8 cellular contexts compared by ENCODE assay signal in genomic region chr16:30482366-30482765, GRCh38. TPM values are rescaled to one million over a fixed set of nuclear protein-coding genes. Genes with fewer than 3 reads are reported as not detected.
DNase-seq lines count a peak whose midpoint lies in the region; ATAC-seq, FAIRE-seq and TF ChIP-seq lines count a peak whose summit lies in the region.
"Had no signal": no experiment of that assay in that cellular context is flagged by ENCODE, and none has a peak within 500 bp of the region (broad histone marks: within the 10 kb centered on the region; RNA-seq: fewer than 3 reads in every experiment).

No MANE protein-coding gene starts in this region.

- H3K9me3 ChIP-seq in CD4-positive, alpha-beta T cell (ENCODE audit: control insufficient read depth, low read length), result no peaks in the 10 kb centered on the region
- H3K9me3 ChIP-seq in colonic mucosa, result no peaks in the 10 kb centered on the region

- H3K4me1 Mint-ChIP-seq in CD4-positive, alpha-beta T cell (ENCODE audit: low read depth), result peaks cover 24% of the 10 kb centered on the region

- POLR2A ChIA-PET in CD4-positive, alpha-beta T cell (lab: Charles Lee), result interaction anchor here (1.0 to 4.9 kb wide), 3 partner anchors 9 to 37 kb away, joined by 3 to 21 read pairs (median 4); partner anchors contain the start of gene ITGAL

- no peak for TF ChIP-seq CTCF in CD4-positive, alpha-beta T cell (IDR thresholded peaks at IDR 0.05)
- peak; percentile 36 for TF ChIP-seq CTCF in fibroblast of mammary gland (conservative IDR thresholded peaks at IDR 0.05; ENCODE audit: control insufficient read depth, insufficient read depth, low read depth, low read length)
- TF ChIP-seq CTCF in colonic mucosa (IDR thresholded peaks at IDR 0.05), result no peak

- no peak for DNase-seq in CD4-positive, alpha-beta T cell
- peak; percentile 12 for DNase-seq in NCI-H460 (ENCODE audit: extremely low read depth, low read depth)
- peak; percentile 9 for DNase-seq in fibroblast of mammary gland (ENCODE audit: low read depth)
- no peak for DNase-seq in frontal cortex (ENCODE audit: low spot score in 2 of 2)
- DNase-seq in colonic mucosa, result no peak
- DNase-seq in Right ventricle myocardium superior, result no peak
- DNase-seq: NCI-H1694 treated with DMSO at 0.1 percent for 48 hours had no signal

- peaks cover 84% of the 10 kb centered on the region for H3K36me3 Mint-ChIP-seq in CD4-positive, alpha-beta T cell (ENCODE audit: low read depth)

- H3K9ac ChIP-seq in colonic mucosa (ENCODE audit: low read depth in 2 of 2, low read length in 2 of 2), result no peak overlapping the region

- no peaks in the 10 kb centered on the region for H3K4me1 ChIP-seq in colonic mucosa

- H3K4me3 ChIP-seq in fibroblast of mammary gland (ENCODE audit: control insufficient read depth, low read depth, low read length) (no peak overlapping the region), colonic mucosa (no peak overlapping the region)

- FAIRE-seq in frontal cortex (lab: Jason Lieb, UNC), result no peak

- ATAC-seq in CD4-positive, alpha-beta T cell (ENCODE audit: poor library complexity), result peak; percentile 80
- ATAC-seq in Right ventricle myocardium superior (ENCODE audit: poor library complexity), result no peak

- CTCF ChIA-PET in CD4-positive, alpha-beta T cell (lab: Charles Lee), result interaction anchor here (3.7 kb wide), 1 partner anchor 33 kb away, joined by 12 read pairs; no protein-coding TSS in a partner anchor

- no peaks in the 10 kb centered on the region for H3K9me3 Mint-ChIP-seq in CD4-positive, alpha-beta T cell

- H3K27ac Mint-ChIP-seq in CD4-positive, alpha-beta T cell, result peak overlapping the region; percentile 76

- H3K36me3 ChIP-seq in colonic mucosa, result no peaks in the 10 kb centered on the region

- H3K27me3 Mint-ChIP-seq in CD4-positive, alpha-beta T cell, result no peaks in the 10 kb centered on the region

- H3K27ac ChIP-seq in CD4-positive, alpha-beta T cell (ENCODE audit: low read depth, low read length), result no peak overlapping the region
- H3K27ac ChIP-seq in colonic mucosa, result no peak overlapping the region

- no peaks in the 10 kb centered on the region for H3K27me3 ChIP-seq in CD4-positive, alpha-beta T cell (ENCODE audit: control insufficient read depth, insufficient read depth, low read length)
- no peaks in the 10 kb centered on the region for H3K27me3 ChIP-seq in colonic mucosa

- H3K4me3 Mint-ChIP-seq in CD4-positive, alpha-beta T cell, result no peak overlapping the region

- intact Hi-C loops in CD4-positive, alpha-beta T cell (cut with DNase I, micrococcal nuclease), result loop anchor here (2.0 to 5.0 kb wide), 2 partner anchors 35 to 116 kb away; no protein-coding TSS in a partner anchor
- intact Hi-C loops in colonic mucosa (cut with DNase I), result no loop called here
- intact Hi-C loops in Right ventricle myocardium superior (cut with DNase I), result no loop called here

RNA-seq across cellular contexts. Expression of gene ITGAL, which starts 9.8 kb away (rescaled TPM):
- total RNA-seq in CD4-positive, alpha-beta T cell, result 100 to 1,000 TPM; 186 to 187 TPM
- not detected in 2 replicates for total RNA-seq in NCI-H460 (2014; rRNA removed; shearing (Covaris generic))
- polyA plus RNA-seq in NCI-H460 (2014; cell fraction: nucleus; rRNA removed), result not detected in 2 replicates
- total RNA-seq in frontal cortex (0.82 TPM), colonic mucosa (1 to 10 TPM; 3.4 to 4.8 TPM), Right ventricle myocardium superior (1.5 TPM)
- total RNA-seq: glomerular endothelial cell had no signal

RNA-seq across cellular contexts. Expression of gene SEPHS2, which starts 36.7 kb away (rescaled TPM):
- total RNA-seq in CD4-positive, alpha-beta T cell, result 10 to 100 TPM; 25.4 to 25.9 TPM
- total RNA-seq in NCI-H460 (2014; rRNA removed; shearing (Covaris generic)), result 22.2 and 25.5 TPM in 2 replicates
- 6.6 and 7.3 TPM in 2 replicates for polyA plus RNA-seq in NCI-H460 (2014; cell fraction: nucleus; rRNA removed)
- total RNA-seq in frontal cortex (12.6 TPM), colonic mucosa (100 to 1,000 TPM in 1 of 2 donors, 10 to 100 TPM in 1; 93.3 to 156 TPM), Right ventricle myocardium superior (28.6 TPM)

RNA-seq across cellular contexts. Expression of gene ZNF768, which starts 44.0 kb away (rescaled TPM):
- total RNA-seq in CD4-positive, alpha-beta T cell, result 1 to 10 TPM; 3.9 to 4.1 TPM
- total RNA-seq in NCI-H460 (2014; rRNA removed; shearing (Covaris generic)), result 37.7 and 39.0 TPM in 2 replicates
- 62.5 and 63.4 TPM in 2 replicates for polyA plus RNA-seq in NCI-H460 (2014; cell fraction: nucleus; rRNA removed)
- total RNA-seq in frontal cortex, result 25.7 TPM
- 10 to 100 TPM; 58.6 to 63.2 TPM for total RNA-seq in colonic mucosa
- total RNA-seq in Right ventricle myocardium superior, result 71.7 TPM

RNA-seq across cellular contexts. Expression of gene ZNF747, which starts 52.3 kb away (rescaled TPM):
- total RNA-seq in CD4-positive, alpha-beta T cell, result 1 to 10 TPM; 6.3 to 6.7 TPM
- total RNA-seq in NCI-H460 (2014; rRNA removed; shearing (Covaris generic)), result 6.2 and 6.6 TPM in 2 replicates
- 2.1 and 3.4 TPM in 2 replicates for polyA plus RNA-seq in NCI-H460 (2014; cell fraction: nucleus; rRNA removed)
- total RNA-seq in frontal cortex (15.1 TPM), colonic mucosa (10 to 100 TPM in 1 of 2 donors, 1 to 10 TPM in 1; 8.7 to 11.9 TPM), Right ventricle myocardium superior (8.0 TPM)

RNA-seq across cellular contexts. Expression of gene DCTPP1, which starts 52.5 kb away (rescaled TPM):
- 1 to 10 TPM; 5.4 to 6.5 TPM for total RNA-seq in CD4-positive, alpha-beta T cell
- total RNA-seq in NCI-H460 (2014; rRNA removed; shearing (Covaris generic)), result 29.9 and 35.9 TPM in 2 replicates
- 67.3 and 86.3 TPM in 2 replicates for polyA plus RNA-seq in NCI-H460 (2014; cell fraction: nucleus; rRNA removed)
- total RNA-seq in frontal cortex (28.9 TPM), colonic mucosa (100 to 1,000 TPM in 1 of 2 donors, 10 to 100 TPM in 1; 80.9 to 153 TPM), Right ventricle myocardium superior (38.4 TPM)

Comparison
In these comparisons a context has a peak if more than half of its experiments do, and no peak if none do; other contexts are left out.
1. DNase-seq: peak in NCI-H460 (single experiment) and fibroblast of mammary gland (single experiment); none in CD4-positive, alpha-beta T cell (0 of 10), frontal cortex (0 of 2), colonic mucosa (single experiment) and Right ventricle myocardium superior (single experiment).
2. RNA of gene ITGAL, which starts 9.8 kb away (total RNA-seq): 186 to 187 TPM in CD4-positive, alpha-beta T cell; 3.4 to 4.8 TPM in colonic mucosa, 1.5 TPM in Right ventricle myocardium superior (single experiment), 0.82 TPM in frontal cortex (single experiment) and not detected in NCI-H460; every median in the first group is over 10 times any median in the second.
3. intact Hi-C loops: an anchor here in CD4-positive, alpha-beta T cell (2.0 to 5.0 kb wide); none called in colonic mucosa and Right ventricle myocardium superior.